8 cellular contexts compared by ENCODE assay signal in the genomic region with DNA sequence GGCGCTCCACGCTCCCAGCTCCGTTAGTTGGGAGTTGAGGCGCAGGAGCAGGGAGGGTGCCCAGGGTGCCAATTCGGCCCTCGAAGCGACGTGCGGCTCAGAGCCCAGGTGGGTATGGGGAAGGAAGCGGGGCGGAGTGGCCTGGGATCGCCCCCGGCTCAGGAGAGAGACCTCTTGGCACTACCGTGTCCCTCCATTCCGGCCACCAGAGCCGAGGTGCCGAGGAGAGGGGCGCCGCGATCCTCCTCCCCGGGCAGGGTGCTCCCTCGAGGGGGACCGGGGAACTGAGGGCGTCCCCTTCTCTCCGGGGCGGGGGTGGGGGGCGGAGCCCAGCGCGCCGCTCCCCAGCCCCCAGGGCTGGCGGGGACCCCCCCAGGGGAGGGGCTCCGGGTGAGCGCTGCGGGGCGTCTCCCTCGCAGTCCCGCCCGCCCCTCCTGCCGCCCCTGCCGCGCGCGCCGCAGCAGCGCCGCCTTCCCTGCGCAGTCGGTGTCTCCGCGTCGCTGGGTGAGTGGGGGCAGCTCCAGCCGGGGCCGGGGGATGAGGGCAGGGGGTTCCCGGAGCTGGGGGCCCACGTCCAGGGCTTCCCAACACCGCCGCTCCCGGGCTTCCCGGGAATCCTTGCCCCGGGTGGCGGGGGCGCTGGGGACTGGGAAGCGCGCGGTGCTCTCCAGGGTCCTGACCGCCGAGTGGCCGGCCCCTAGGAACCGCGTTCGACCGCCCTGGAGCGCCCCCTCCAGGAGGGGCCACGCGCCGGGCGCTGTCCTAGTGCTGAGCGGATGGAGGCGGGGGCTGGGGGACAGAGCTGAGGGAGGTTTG. TPM values are rescaled to one million over a fixed set of nuclear protein-coding genes. Genes with fewer than 3 reads are reported as not detected.
A peak's percentile ranks its signal among the peaks of the same experiment; 100 is the strongest.
DNase-seq lines count a peak whose midpoint lies in the region; ATAC-seq, FAIRE-seq and TF ChIP-seq lines count a peak whose summit lies in the region.

A gene (plus strand): TSS at position 480 of the 816 bp plus-strand sequence. CDS start 2,408 bp downstream, outside the sequence.

- no TSS peak for BruUV-seq in PC-3 (replicated peaks; lab: Mats Ljungman, UMichigan)

- H3K27me3 ChIP-seq in PC-3 (ENCODE audit: low read length) (no peaks in the 10 kb centered on the region), bronchial epithelial cell (ENCODE audit: control insufficient read depth, insufficient read depth, low read length) (peaks cover 13% of the 10 kb centered on the region), thyroid gland (peaks cover 11% of the 10 kb centered on the region)

- no peak within 1 kb of the TSS for H3K9ac ChIP-seq in PC-3 (ENCODE audit: low read length)

- H3K4me1 ChIP-seq in PC-3 (ENCODE audit: insufficient read depth, low read length), result no peaks in the 10 kb centered on the region
- peaks cover 0 to 12% of the 10 kb centered on the region in 2 donors for H3K4me1 ChIP-seq in thyroid gland

- H3K9me2 ChIP-seq in PC-3 (replicated peaks; ENCODE audit: low read length), result no peaks in the 10 kb centered on the region

- TF ChIP-seq POLR2A in thyroid gland (IDR thresholded peaks at IDR 0.05), result no peak

- H2AFZ ChIP-seq in PC-3 (ENCODE audit: low read length), result no peak within 1 kb of the TSS

- no peak within 1 kb of the TSS for H3K27ac ChIP-seq in 22Rv1
- H3K27ac ChIP-seq in PC-3 (ENCODE audit: low read length), result no peak within 1 kb of the TSS
- H3K27ac ChIP-seq in thyroid gland, result no peak within 1 kb of the TSS

- no peak within 1 kb of the TSS for H3K4me3 ChIP-seq in PC-3 (ENCODE audit: low read length)
- no peak within 1 kb of the TSS for H3K4me3 ChIP-seq in bronchial epithelial cell (ENCODE audit: low read depth, low read length)
- peak within 1 kb of the TSS in 1 of 3 donors; percentile 10 for H3K4me3 ChIP-seq in thyroid gland (replicated peaks in 1 of 3)

- intact Hi-C loops in PC-3 (cut with micrococcal nuclease) (no loop called here), thyroid gland (cut with DNase I) (no loop called here)

- H4K20me1 ChIP-seq in PC-3 (ENCODE audit: low read length), result no peaks in the 10 kb centered on the region

- POLR2A ChIA-PET in PC-3 (lab: Charles Lee; ENCODE audit: unreplicated experiment), result no interaction called here

- ATAC-seq in PC-3 (peak; percentile 46; the same call in 1 of the 2 replicates), HG03565 (IDR thresholded peaks at IDR 0.05; ENCODE audit: unreplicated experiment) (no peak), GM21528 (IDR thresholded peaks at IDR 0.05; ENCODE audit: low FRiP score, unreplicated experiment) (no peak)

- no peaks in the 10 kb centered on the region for H3K79me2 ChIP-seq in PC-3 (ENCODE audit: low read length)

- H3K36me3 ChIP-seq in PC-3 (ENCODE audit: low read depth, low read length), result no peaks in the 10 kb centered on the region
- H3K36me3 ChIP-seq in bronchial epithelial cell (ENCODE audit: control insufficient read depth, insufficient read depth, low read length), result no peaks in the 10 kb centered on the region
- H3K36me3 ChIP-seq in thyroid gland, result no peaks in the 10 kb centered on the region

- H3K4me2 ChIP-seq in PC-3 (ENCODE audit: low read length), result no peak within 1 kb of the TSS

- TF ChIP-seq CTCF in 22Rv1 (IDR thresholded peaks at IDR 0.05), result peak; percentile 87
- peak; percentile 47; the same call in 2 of the 3 replicates for TF ChIP-seq CTCF in GM12872 (IDR thresholded peaks at IDR 0.05; ENCODE audit: insufficient read depth, low read depth, low read length)
- TF ChIP-seq CTCF in PC-3 (conservative IDR thresholded peaks at IDR 0.05; ENCODE audit: low read depth, low read length), result peak; percentile 62
- TF ChIP-seq CTCF in bronchial epithelial cell (IDR thresholded peaks at IDR 0.05; ENCODE audit: insufficient read depth, low read length, severe bottlenecking), result peak; percentile 91
- TF ChIP-seq CTCF in thyroid gland (IDR thresholded peaks at IDR 0.05), result peak in 4 of 6 experiments; percentile 15 to 44 (median 36)

- FAIRE-seq in bronchial epithelial cell (lab: Jason Lieb, UNC), result no peak

- DNase-seq in PC-3, result peak; percentile 51
- no peak for DNase-seq in bronchial epithelial cell (ENCODE audit: low read depth)
- peak; percentile 92 for DNase-seq in left kidney (ENCODE audit: low read depth, low spot score)
- peak; percentile 53 to 56 for DNase-seq in thyroid gland

- CTCF ChIA-PET in PC-3 (lab: Charles Lee), result interaction anchor here (0.5 kb wide), 1 partner anchor 200 kb away, joined by 3 read pairs; no protein-coding TSS in a partner anchor

- H3K9me3 ChIP-seq in PC-3 (ENCODE audit: low read length), result no peaks in the 10 kb centered on the region
- no peaks in the 10 kb centered on the region for H3K9me3 ChIP-seq in thyroid gland

- H3F3A ChIP-seq in PC-3 (ENCODE audit: low read length, unreplicated experiment), result no peaks in the 10 kb centered on the region

- WGBS in thyroid gland, 2 donors, result 13 to 17% methylated on average over 4 to 6 of the region's 79 CpGs

RNA-seq across cellular contexts. Expression of the gene that starts here (rescaled TPM):
- total RNA-seq in PC-3 (2014; rRNA removed) (not detected in 2 replicates), bronchial epithelial cell (not detected in 2 replicates), thyroid gland (not detected)

Comparison
In these comparisons a context has a peak if more than half of its experiments do, and no peak if none do; other contexts are left out.
1. Peak in DNase-seq and ATAC-seq in PC-3; RNA of the gene not detected or under 1 TPM.
2. Peak in DNase-seq in thyroid gland; RNA of the gene not detected or under 1 TPM.
3. CTCF ChIP-seq: peak in every context shown above with its lines; median percentile 91 in bronchial epithelial cell; 87 in 22Rv1; 62 in PC-3; 47 in GM12872; 36 in thyroid gland.